ENCODE assay signal across 20 cellular contexts in the genomic region with DNA sequence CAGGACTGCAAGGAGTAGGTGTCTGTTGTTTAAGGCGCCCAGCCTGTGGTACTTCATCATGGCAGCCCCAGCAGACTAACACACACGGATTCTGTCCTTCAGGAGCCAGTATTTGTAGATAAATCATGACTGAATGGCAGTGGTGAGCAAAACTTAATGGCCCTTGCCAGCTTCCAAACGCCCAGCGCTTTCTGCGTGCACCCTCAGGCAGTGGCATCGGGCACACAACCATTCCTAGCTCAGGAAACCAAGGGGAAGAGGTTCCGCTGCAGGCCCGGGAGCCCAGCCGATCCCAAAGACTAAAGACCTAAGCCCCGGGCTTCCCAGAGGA.
DNase-seq lines count a peak whose midpoint lies in the region; ATAC-seq, FAIRE-seq and TF ChIP-seq lines count a peak whose summit lies in the region.
"Had no signal": no experiment of that assay in that cellular context is flagged by ENCODE, and none has a peak within 500 bp of the region (broad histone marks: within the 10 kb centered on the region; RNA-seq: fewer than 3 reads in every experiment).

No MANE protein-coding gene starts in this region.

- H3K36me3 ChIP-seq in K562 (ENCODE audit: control insufficient read depth, insufficient read depth, low read length) (no peaks in the 10 kb centered on the region), kidney (ENCODE audit: control insufficient read depth in 1 of 2, insufficient read depth in 2 of 2, low read length in 2 of 2) (no peaks in the 10 kb centered on the region)
- H3K36me3 ChIP-seq: BE2C had no signal

- peaks cover 0 to 4% of the 10 kb centered on the region in 2 experiments; a peak in 1 of 5 replicates for H3K27me3 ChIP-seq in K562 (ENCODE audit: control insufficient read depth in 2 of 2, insufficient read depth in 2 of 2, low read length in 2 of 2)
- H3K27me3 ChIP-seq: BE2C had no signal

- in situ Hi-C loops in K562 (cut with MboI), result no loop called here

- no peaks in the 10 kb centered on the region for H3K36me3 Mint-ChIP-seq in Calu3 (ENCODE audit: insufficient read depth, unreplicated experiment)
- H3K36me3 Mint-ChIP-seq: CD4-positive, alpha-beta memory T cell had no signal

- no peak overlapping the region for H3K4me3 ChIP-seq in K562
- H3K4me3 ChIP-seq in kidney (ENCODE audit: low read length in 2 of 2), result no peak overlapping the region
- H3K4me3 ChIP-seq: A549 had no signal

- H3K9ac ChIP-seq in K562 (ENCODE audit: insufficient read depth in 1 of 2, low read depth in 2 of 2, low read length in 2 of 2) (peak overlapping the region in 1 of 2 experiments; percentile 3; a peak in 1 of 4 replicates), kidney (ENCODE audit: low read length in 2 of 2) (no peak overlapping the region)

- FAIRE-seq in K562 (lab: Jason Lieb, UNC) (no peak), kidney (lab: Jason Lieb, UNC) (no peak)
- FAIRE-seq: A549, D721Med, G401.6, GM12891 had no signal

- no peaks in the 10 kb centered on the region for H3K9me1 ChIP-seq in K562 (ENCODE audit: control insufficient read depth, insufficient read depth, low read length)

- ATAC-seq in K562 (no peak), GM18511 (IDR thresholded peaks at IDR 0.05; ENCODE audit: unreplicated experiment) (no peak)
- ATAC-seq: A549, HCT116 had no signal

- H3K4me1 ChIP-seq in K562 (replicated peaks in 1 of 2; ENCODE audit: control insufficient read depth in 2 of 2, insufficient read depth in 2 of 2, low read length in 2 of 2), result peaks cover 8 to 17% of the 10 kb centered on the region in 2 experiments; a peak in 4 of 5 replicates
- H3K4me1 ChIP-seq in kidney (ENCODE audit: control insufficient read depth in 1 of 2, insufficient read depth in 1 of 2, low read depth in 1 of 2, low read length in 2 of 2), result no peaks in the 10 kb centered on the region
- H3K4me1 ChIP-seq: A549, BE2C had no signal

- BruUV-seq in K562 (replicated peaks; lab: Mats Ljungman, UMichigan) (no TSS peak), Calu3 (replicated peaks; lab: Mats Ljungman, UMichigan) (no TSS peak)

- H3K9me3 ChIP-seq in K562 (replicated peaks; ENCODE audit: control insufficient read depth, insufficient read depth, low read depth, low read length) (no peaks in the 10 kb centered on the region), kidney (ENCODE audit: control insufficient read depth in 1 of 2, low read length in 2 of 2) (no peaks in the 10 kb centered on the region)
- H3K9me3 ChIP-seq: A549, BE2C had no signal

- intact Hi-C loops in K562 (cut with micrococcal nuclease) (loop anchor here (5.0 kb wide), 2 partner anchors 157 to 262 kb away; partner anchors contain the start of genes CDC45 and UFD1), kidney (cut with DNase I) (no loop called here), posterior vena cava (cut with DNase I) (no loop called here), Calu3 (cut with micrococcal nuclease; ENCODE audit: unreplicated experiment) (loop anchor here (5.0 kb wide), 2 partner anchors 83 to 332 kb away; no protein-coding TSS in a partner anchor)

- H3K4me1 Mint-ChIP-seq in Calu3 (ENCODE audit: low read depth, unreplicated experiment), result peaks cover 8% of the 10 kb centered on the region

- TF ChIP-seq CTCF in K562 (IDR thresholded peaks at IDR 0.05 in 2 of 3, conservative IDR thresholded peaks at IDR 0.05 in 1 of 3; ENCODE audit: insufficient read depth in 2 of 3, low read depth in 1 of 3, low read length in 3 of 3) (no peak), kidney (IDR thresholded peaks at IDR 0.05; ENCODE audit: borderline replicate concordance, extremely low read depth, insufficient read depth) (no peak), RWPE1 (conservative IDR thresholded peaks at IDR 0.05; ENCODE audit: low read depth) (no peak), Calu3 (IDR thresholded peaks at IDR 0.05; ENCODE audit: unreplicated experiment) (no peak)

- CTCF ChIA-PET in K562 (lab: Yijun Ruan, JAX; ENCODE audit: low intra/inter-chr PET ratio) (no interaction called here), RWPE1 (lab: Yijun Ruan, JAX) (no interaction called here), Calu3 (lab: Charles Lee) (no interaction called here)

- no peaks in the 10 kb centered on the region for H3K9me3 Mint-ChIP-seq in Calu3 (ENCODE audit: low read depth, unreplicated experiment)
- H3K9me3 Mint-ChIP-seq: CD4-positive, alpha-beta memory T cell had no signal

- POLR2A ChIA-PET in K562 (lab: Yijun Ruan, JAX) (interaction anchor here (0.6 to 1.4 kb wide), 5 partner anchors 9 to 513 kb away, joined by 3 to 5 read pairs (median 4); partner anchors contain the start of gene SLC25A1), RWPE1 (lab: Yijun Ruan, JAX; ENCODE audit: low non-redundant PET) (no interaction called here)

- H3K4me3 Mint-ChIP-seq in Calu3 (ENCODE audit: low read depth, unreplicated experiment), result no peak overlapping the region
- H3K4me3 Mint-ChIP-seq: CD4-positive, alpha-beta memory T cell had no signal

- TF ChIP-seq EP300 in K562 (IDR thresholded peaks at IDR 0.05; ENCODE audit: low read length), result no peak

- peak overlapping the region; percentile 51 for H3K4me2 ChIP-seq in K562 (ENCODE audit: insufficient read depth, low read length)
- H3K4me2 ChIP-seq: A549 had no signal

- H2AFZ ChIP-seq in K562 (ENCODE audit: low read depth, low read length), result peak overlapping the region; percentile 77

- H3K27me3 Mint-ChIP-seq in Calu3 (ENCODE audit: unreplicated experiment), result peaks cover 64% of the 10 kb centered on the region

- H3K27ac ChIP-seq in K562 (ENCODE audit: extremely low read depth, low read depth, low read length) (no peak overlapping the region), kidney (ENCODE audit: low read depth in 2 of 2, low read length in 2 of 2) (no peak overlapping the region), RWPE1 (no peak overlapping the region)
- H3K27ac ChIP-seq: A549, C4-2B, HL-60 had no signal

- no peaks in the 10 kb centered on the region for H3K79me2 ChIP-seq in K562 (ENCODE audit: control insufficient read depth, insufficient read depth, low read length)

- H4K20me1 ChIP-seq in K562 (replicated peaks; ENCODE audit: control insufficient read depth, insufficient read depth, low read length), result no peaks in the 10 kb centered on the region; the same call in 1 of the 2 replicates

- DNase-seq in NCI-H69 (lab: John Stamatoyannopoulos, UW) (peak; percentile 15), K562 (ENCODE audit: extremely low read depth in 1 of 4, low spot score in 3 of 4) (no peak), kidney (peak; percentile 47), posterior vena cava (ENCODE audit: low spot score) (peak; percentile 32), RWPE1 (ENCODE audit: low spot score) (no peak), Calu3 (no peak)
- no peak for DNase-seq in stimulated activated CD4-positive, alpha-beta T cell treated with anti-CD3 and anti-CD28 coated beads, Interleukin-4, amount 100 ng/mL, for 1 hour
- DNase-seq: BE2C; CD4-positive, alpha-beta memory T cell; DMS153; DMS79 treated with DMSO at 0.1 percent for 48 hours; EL had no signal

- WGBS in K562 (ENCODE audit: insufficient coverage, low coverage, missing lambda C conversion rate), result 27% methylated on average over 10 of the region's 10 CpGs

- H3K27ac Mint-ChIP-seq in Calu3 (ENCODE audit: unreplicated experiment), result no peak overlapping the region

- no peak for TF ChIP-seq POLR2A in K562 (conservative IDR thresholded peaks at IDR 0.05)

- TF ChIP-seq RAD21 in K562 (CRISPR knock-in tag; conservative IDR thresholded peaks at IDR 0.05 in 1 of 2, IDR thresholded peaks at IDR 0.05 in 1 of 2), result no peak

TF ChIP-seq in K562, 482 proteins besides CTCF, POLR2A, EP300 and RAD21 (continues in another document):
- TF ChIP-seq MYNN (IDR thresholded peaks at IDR 0.05) (no peak), MYNN (CRISPR knock-in tag; IDR thresholded peaks at IDR 0.05) (0 out of 2 replicates have a peak, but pooled peaks have one; percentile 31), HDAC1 (IDR thresholded peaks at IDR 0.05) (0 out of 4 replicates have a peak, but pooled peaks of 1 of the 2 experiments have one; percentile 0), NR4A1 (CRISPR knock-in tag; IDR thresholded peaks at IDR 0.05) (no peak), NR4A1 (tag; IDR thresholded peaks at IDR 0.05) (peak; percentile 41; the same call in 1 of the 2 replicates), SP1 (CRISPR knock-in tag; IDR thresholded peaks at IDR 0.05) (no peak)
- TF ChIP-seq, protein P1, sequence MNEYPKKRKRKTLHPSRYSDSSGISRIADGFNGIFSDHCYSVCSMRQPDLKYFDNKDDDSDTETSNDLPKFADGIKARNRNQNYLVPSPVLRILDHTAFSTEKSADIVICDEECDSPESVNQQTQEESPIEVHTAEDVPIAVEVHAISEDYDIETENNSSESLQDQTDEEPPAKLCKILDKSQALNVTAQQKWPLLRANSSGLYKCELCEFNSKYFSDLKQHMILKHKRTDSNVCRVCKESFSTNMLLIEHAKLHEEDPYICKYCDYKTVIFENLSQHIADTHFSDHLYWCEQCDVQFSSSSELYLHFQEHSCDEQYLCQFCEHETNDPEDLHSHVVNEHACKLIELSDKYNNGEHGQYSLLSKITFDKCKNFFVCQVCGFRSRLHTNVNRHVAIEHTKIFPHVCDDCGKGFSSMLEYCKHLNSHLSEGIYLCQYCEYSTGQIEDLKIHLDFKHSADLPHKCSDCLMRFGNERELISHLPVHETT (CRISPR knock-in tag; conservative IDR thresholded peaks at IDR 0.05 in 1 of 2, IDR thresholded peaks at IDR 0.05 in 1 of 2), result peak in 1 of 2 experiments; percentile 84; a peak in 1 of 4 replicates

Comparison
In these comparisons a context has a peak if more than half of its experiments do, and no peak if none do; other contexts are left out.
1. DNase-seq: peak in NCI-H69 (single experiment), kidney (single experiment) and posterior vena cava (single experiment); none in K562 (0 of 4), RWPE1 (single experiment), Calu3 (single experiment) and stimulated activated CD4-positive, alpha-beta T cell treated with anti-CD3 and anti-CD28 coated beads, Interleukin-4, amount 100 ng/mL, for 1 hour (single experiment).
2. intact Hi-C loops: an anchor here in K562 (5.0 kb wide) and Calu3 (5.0 kb wide); none called in kidney and posterior vena cava.